Comparison of ENCODE assay signal across 27 cellular contexts in the genomic region with DNA sequence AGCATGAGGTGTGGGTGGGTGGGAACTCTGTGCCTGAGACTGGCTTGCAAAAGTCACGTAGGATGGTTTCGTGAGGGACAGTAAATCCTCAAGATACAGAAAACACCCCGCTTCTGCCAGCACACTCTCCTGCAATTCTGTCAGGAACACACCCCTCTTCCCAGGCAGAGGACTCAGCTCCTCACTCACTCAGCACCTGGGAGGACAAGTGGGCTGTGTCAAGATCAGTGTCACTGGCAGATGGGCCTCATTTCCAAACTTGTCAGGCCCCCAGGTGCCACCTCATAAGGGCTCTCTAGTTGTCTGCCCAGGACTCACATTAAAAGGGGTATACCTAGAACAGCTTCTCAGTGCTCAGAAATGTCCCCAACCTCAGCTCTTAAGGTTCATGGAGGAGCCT. TPM values are rescaled to one million over a fixed set of nuclear protein-coding genes. Genes with fewer than 3 reads are reported as not detected.
DNase-seq lines count a peak whose midpoint lies in the region; ATAC-seq and TF ChIP-seq lines count a peak whose summit lies in the region.
"Had no signal": no experiment of that assay in that cellular context is flagged by ENCODE, and none has a peak within 500 bp of the region (broad histone marks: within the 10 kb centered on the region; RNA-seq: fewer than 3 reads in every experiment).

No MANE protein-coding gene starts in this region.

- in situ Hi-C loops in mammary epithelial cell (cut with MboI; ENCODE audit: low sequenced_read_pairs in 2 of 2): no loop called here

- H3K9ac ChIP-seq in mammary epithelial cell (ENCODE audit: insufficient read depth, low read length): no peak overlapping the region
- H3K9ac ChIP-seq: SK-N-SH had no signal

- BruUV-seq in mammary epithelial cell (replicated peaks; lab: Mats Ljungman, UMichigan): no TSS peak

- H3K27me3 ChIP-seq in heart left ventricle (no peaks in the 10 kb centered on the region), upper lobe of left lung (no peaks in the 10 kb centered on the region), adrenal gland (no peaks in the 10 kb centered on the region), mammary epithelial cell (ENCODE audit: insufficient read depth, low read length) (no peaks in the 10 kb centered on the region)
- H3K27me3 ChIP-seq: esophagus muscularis mucosa, testis had no signal

- H3K79me2 ChIP-seq in mammary epithelial cell (ENCODE audit: insufficient read depth, low read length): no peaks in the 10 kb centered on the region

- no peak for TF ChIP-seq EP300 in upper lobe of left lung (IDR thresholded peaks at IDR 0.05)

- intact Hi-C loops in heart left ventricle (cut with DNase I): loop anchor here in 2 of 10 donors (5.0 to 10.0 kb wide), 2 partner anchors 34 to 57 kb away; a partner anchor contains a TSS
- intact Hi-C loops in adrenal gland (cut with DNase I): no loop called here
- intact Hi-C loops in mammary epithelial cell (cut with micrococcal nuclease): no loop called here

- peak; percentile 3 for DNase-seq in activated CD4-positive, CD25-positive, alpha-beta regulatory T cell treated with anti-CD3 and anti-CD28 coated beads, Interleukin-2, amount 50 U/mL, for 72 hours
- DNase-seq in activated CD4-positive, CD25-positive, alpha-beta regulatory T cell (lab: John Stamatoyannopoulos, UW): no peak
- DNase-seq in heart left ventricle: peak in 1 of 5 donors; percentile 22
- DNase-seq in mesenteric fat pad (ENCODE audit: low spot score): peak; percentile 55
- no peak for DNase-seq in upper lobe of left lung
- DNase-seq in adrenal gland: no peak
- no peak for DNase-seq in mammary epithelial cell
- DNase-seq: 8988T; activated CD4-positive, alpha-beta T cell treated with anti-CD3 and anti-CD28 coated beads for 4 hours; activated CD8-positive, alpha-beta memory T cell treated with anti-CD3 and anti-CD28 coated beads for 24 hours; activated naive CD4-positive, alpha-beta T cell treated with Interleukin-2 at 50 U/mL for 16 hours; activated T-cell treated with anti-CD3 and anti-CD28 coated beads, Interleukin-2, amount 50 U/mL, for 24 hours; CD8-positive, alpha-beta memory T cell; endodermal cell; foreskin melanocyte; KG1; NCI-H1436 treated with DMSO at 0.1 percent for 48 hours; NCI-H526 treated with DMSO at 0.1 percent for 48 hours; SK-N-SH; small intestine; T-helper 17 cell; testis had no signal

- no peaks in the 10 kb centered on the region for H4K20me1 ChIP-seq in mammary epithelial cell (ENCODE audit: insufficient read depth, low read length)

- no peak overlapping the region for H3K4me2 ChIP-seq in mammary epithelial cell (ENCODE audit: insufficient read depth, low read depth, low read length)
- H3K4me2 ChIP-seq: GM23338, SK-N-SH had no signal

- H3K9me3 ChIP-seq in heart left ventricle: no peaks in the 10 kb centered on the region
- no peaks in the 10 kb centered on the region for H3K9me3 ChIP-seq in upper lobe of left lung
- no peaks in the 10 kb centered on the region for H3K9me3 ChIP-seq in adrenal gland (replicated peaks in 1 of 3)
- H3K9me3 ChIP-seq in mammary epithelial cell (replicated peaks; ENCODE audit: insufficient read depth, low read length): no peaks in the 10 kb centered on the region
- H3K9me3 ChIP-seq: esophagus muscularis mucosa, SK-N-SH, testis had no signal

- H3K4me1 ChIP-seq in heart left ventricle: peaks cover 12 to 81% (median 66%) of the 10 kb centered on the region in 12 donors
- H3K4me1 ChIP-seq in upper lobe of left lung: peaks cover 54 to 87% (median 64%) of the 10 kb centered on the region in 4 donors
- peaks cover 5 to 16% of the 10 kb centered on the region in 2 donors for H3K4me1 ChIP-seq in adrenal gland (replicated peaks in 1 of 2)
- no peaks in the 10 kb centered on the region for H3K4me1 ChIP-seq in mammary epithelial cell (ENCODE audit: insufficient read depth, low read length)

- dilution Hi-C loops in mammary epithelial cell (cut with HindIII; ENCODE audit: low sequenced_read_pairs): no loop called here

- no peaks in the 10 kb centered on the region for H3K36me3 ChIP-seq in heart left ventricle
- H3K36me3 ChIP-seq in upper lobe of left lung: peaks cover 0 to 4% (median 0%) of the 10 kb centered on the region in 4 donors
- no peaks in the 10 kb centered on the region for H3K36me3 ChIP-seq in adrenal gland (replicated peaks in 1 of 2)
- no peaks in the 10 kb centered on the region for H3K36me3 ChIP-seq in mammary epithelial cell (ENCODE audit: insufficient read depth, low read length)
- H3K36me3 ChIP-seq: esophagus muscularis mucosa had no signal

- TF ChIP-seq CTCF in heart left ventricle (IDR thresholded peaks at IDR 0.05) (no peak), upper lobe of left lung (IDR thresholded peaks at IDR 0.05) (no peak), adrenal gland (IDR thresholded peaks at IDR 0.05) (no peak), mammary epithelial cell (conservative IDR thresholded peaks at IDR 0.05 in 1 of 2, IDR thresholded peaks at IDR 0.05 in 1 of 2; ENCODE audit: extremely low read depth in 1 of 2, insufficient read depth in 1 of 2, low read depth in 1 of 2, low read length in 2 of 2) (no peak)

- no peak overlapping the region for H2AFZ ChIP-seq in mammary epithelial cell (ENCODE audit: low read depth, low read length)
- H2AFZ ChIP-seq: GM23338 had no signal

- TF ChIP-seq POLR2A in heart left ventricle (IDR thresholded peaks at IDR 0.05): no peak
- no peak for TF ChIP-seq POLR2A in upper lobe of left lung (IDR thresholded peaks at IDR 0.05)
- TF ChIP-seq POLR2A in adrenal gland (IDR thresholded peaks at IDR 0.05): no peak

- H3K4me3 ChIP-seq in heart left ventricle: no peak overlapping the region
- H3K4me3 ChIP-seq in upper lobe of left lung: no peak overlapping the region
- H3K4me3 ChIP-seq in adrenal gland: no peak overlapping the region
- no peak overlapping the region for H3K4me3 ChIP-seq in mammary epithelial cell (replicated peaks in 1 of 3; ENCODE audit: insufficient read depth in 1 of 3, low read depth in 2 of 3, low read length in 3 of 3)
- H3K4me3 ChIP-seq: coronary artery, esophagus muscularis mucosa, GM23338, testis had no signal

- CTCF ChIA-PET in mammary epithelial cell (lab: Charles Lee; ENCODE audit: low non-redundant PET): no interaction called here

- no peak for ATAC-seq in heart left ventricle
- ATAC-seq in upper lobe of left lung (ENCODE audit: low FRiP score in 2 of 2): no peak
- ATAC-seq in HG03469 (IDR thresholded peaks at IDR 0.05; ENCODE audit: unreplicated experiment): no peak
- ATAC-seq: GM23338, T-helper 17 cell had no signal

- H3K27ac ChIP-seq in heart left ventricle (peak overlapping the region in 8 of 12 donors; percentile 18 to 91 (median 85)), upper lobe of left lung (peak overlapping the region; percentile 1 to 83 (median 76)), adrenal gland (no peak overlapping the region), mammary epithelial cell (ENCODE audit: insufficient read depth, low read depth, low read length) (no peak overlapping the region)
- H3K27ac ChIP-seq: coronary artery, esophagus muscularis mucosa, RWPE1, testis had no signal

- 68 to 73% (median 71%) methylated on average over 3 of the region's 3 CpGs for WGBS in heart left ventricle, 4 donors
- 86 to 94% methylated on average over 3 of the region's 3 CpGs for WGBS in upper lobe of left lung, 2 donors
- WGBS in adrenal gland, 4 donors: 93 to 100% (median 98%) methylated on average over 3 of the region's 3 CpGs
- WGBS in mammary epithelial cell (ENCODE audit: low coverage, missing lambda C conversion rate): 95% methylated on average over 3 of the region's 3 CpGs

RNA-seq across cellular contexts. Expression of a gene that starts 58.3 kb away (rescaled TPM):
- total RNA-seq in heart left ventricle (10 to 100 TPM; 20.4 to 56.2 (median 26.4) TPM), mesenteric fat pad (18.1 TPM), upper lobe of left lung (100 to 1,000 TPM in 4 of 6 donors, 10 to 100 TPM in 2; 58.3 to 270 (median 136) TPM), adrenal gland (1 to 10 TPM; 2.9 to 8.4 (median 6.5) TPM), mammary epithelial cell (1 to 10 TPM in 1 of 2 donors, under 1 TPM in 1; 0.82 to 2.3 TPM)
- polyA plus RNA-seq in heart left ventricle (10 to 100 TPM; 24.6 to 30.9 TPM), adrenal gland (1 to 10 TPM in 2 of 3 donors, under 1 TPM in 1; 0.97 to 8.7 (median 6.4) TPM), mammary epithelial cell (0.80 TPM)
- polyA minus RNA-seq in mammary epithelial cell: not detected

Comparison
In these comparisons a context has a peak if more than half of its experiments do, and no peak if none do; other contexts are left out.
1. DNase-seq: peak in activated CD4-positive, CD25-positive, alpha-beta regulatory T cell treated with anti-CD3 and anti-CD28 coated beads, Interleukin-2, amount 50 U/mL, for 72 hours (single experiment) and mesenteric fat pad (single experiment); none in activated CD4-positive, CD25-positive, alpha-beta regulatory T cell (0 of 4), upper lobe of left lung (0 of 2), adrenal gland (0 of 7) and mammary epithelial cell (single experiment).
2. H3K27ac ChIP-seq: peak in heart left ventricle (8 of 12) and upper lobe of left lung (4 of 4); none in adrenal gland (0 of 5) and mammary epithelial cell (single experiment).